Comparison of ENCODE assay signal across 8 cellular contexts in the genomic region with DNA sequence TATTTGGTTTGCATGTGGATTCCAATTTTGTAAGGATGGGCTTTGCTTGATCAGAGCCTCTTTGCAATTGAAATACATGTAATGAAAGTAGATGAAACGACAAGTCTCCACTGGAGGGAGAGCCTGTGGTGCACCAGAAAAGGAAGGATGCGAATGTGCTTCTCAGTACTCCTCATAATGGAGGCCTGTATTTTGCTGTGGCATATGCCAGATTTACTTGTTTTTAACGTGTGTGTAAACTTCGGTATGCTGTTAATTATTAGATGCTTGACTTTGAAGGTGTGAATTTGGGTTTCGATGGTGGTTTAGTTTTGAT. TPM values are rescaled to one million over a fixed set of nuclear protein-coding genes. Genes with fewer than 3 reads are reported as not detected.
A peak's percentile ranks its signal among the peaks of the same experiment; 100 is the strongest.
DNase-seq lines count a peak whose midpoint lies in the region; ATAC-seq and TF ChIP-seq lines count a peak whose summit lies in the region.

No MANE protein-coding gene starts in this region.

- H3K36me3 Mint-ChIP-seq in activated CD8-positive, alpha-beta T cell treated with anti-CD3 and anti-CD28 coated beads, Interleukin-2, amount 10 ng/mL, durations not matched to agents 7 days and 5 days (ENCODE audit: low read depth), result peaks cover 55% of the 10 kb centered on the region

- H4K20me1 ChIP-seq in KMS-11 (ENCODE audit: insufficient read depth), result peaks cover 46% of the 10 kb centered on the region

- peak overlapping the region; percentile 94 for H3K4me3 Mint-ChIP-seq in activated CD8-positive, alpha-beta T cell treated with anti-CD3 and anti-CD28 coated beads, Interleukin-2, amount 10 ng/mL, durations not matched to agents 7 days and 5 days

- peak overlapping the region; percentile 86 for H3K4me2 ChIP-seq in KMS-11
- peak overlapping the region; percentile 98 for H3K4me2 ChIP-seq in skeletal muscle satellite cell (ENCODE audit: low read length)

- no peaks in the 10 kb centered on the region for H3K36me3 ChIP-seq in A673 (ENCODE audit: insufficient read depth, low read length, poor library complexity, severe bottlenecking)
- no peaks in the 10 kb centered on the region for H3K36me3 ChIP-seq in KMS-11 (ENCODE audit: insufficient read depth)
- peaks cover 10% of the 10 kb centered on the region for H3K36me3 ChIP-seq in skeletal muscle satellite cell (ENCODE audit: insufficient read depth, low read length)

- no peaks in the 10 kb centered on the region for H3K9me3 Mint-ChIP-seq in activated CD8-positive, alpha-beta T cell treated with anti-CD3 and anti-CD28 coated beads, Interleukin-2, amount 10 ng/mL, durations not matched to agents 7 days and 5 days (ENCODE audit: insufficient read depth)

- intact Hi-C loops in A673 (cut with micrococcal nuclease; ENCODE audit: unreplicated experiment), result loop anchor here (10.0 kb wide), 1 partner anchor 293 kb away; no protein-coding TSS in a partner anchor

- H3K27me3 ChIP-seq in A673 (replicated peaks; ENCODE audit: insufficient read depth, low read depth, low read length, poor library complexity) (no peaks in the 10 kb centered on the region), KMS-11 (ENCODE audit: insufficient read depth, low read depth) (no peaks in the 10 kb centered on the region), foreskin keratinocyte (no peaks in the 10 kb centered on the region), skeletal muscle satellite cell (ENCODE audit: control insufficient read depth, insufficient read depth, low read length) (no peaks in the 10 kb centered on the region)

- peak; percentile 32 for ATAC-seq in activated CD8-positive, alpha-beta T cell treated with anti-CD3 and anti-CD28 coated beads, Interleukin-2, amount 10 ng/mL, durations not matched to agents 7 days and 5 days
- ATAC-seq in foreskin keratinocyte (no peak), HG03280 (IDR thresholded peaks at IDR 0.05; ENCODE audit: unreplicated experiment) (no peak)

- H3K9me3 ChIP-seq in A673 (ENCODE audit: low read depth, low read length, poor library complexity, severe bottlenecking), result no peaks in the 10 kb centered on the region
- H3K9me3 ChIP-seq in skeletal muscle satellite cell (replicated peaks; ENCODE audit: low read length), result no peaks in the 10 kb centered on the region

- peaks cover 59% of the 10 kb centered on the region for H3K4me1 Mint-ChIP-seq in activated CD8-positive, alpha-beta T cell treated with anti-CD3 and anti-CD28 coated beads, Interleukin-2, amount 10 ng/mL, durations not matched to agents 7 days and 5 days (ENCODE audit: low read depth)

- peak overlapping the region; percentile 87 for H3K27ac Mint-ChIP-seq in activated CD8-positive, alpha-beta T cell treated with anti-CD3 and anti-CD28 coated beads, Interleukin-2, amount 10 ng/mL, durations not matched to agents 7 days and 5 days

- H3K27me3 Mint-ChIP-seq in activated CD8-positive, alpha-beta T cell treated with anti-CD3 and anti-CD28 coated beads, Interleukin-2, amount 10 ng/mL, durations not matched to agents 7 days and 5 days (ENCODE audit: low read depth), result no peaks in the 10 kb centered on the region

- TF ChIP-seq CTCF in A673 (conservative IDR thresholded peaks at IDR 0.05; ENCODE audit: low read depth, low read length) (peak; percentile 27; the same call in 1 of the 2 replicates), KMS-11 (conservative IDR thresholded peaks at IDR 0.05; ENCODE audit: low read depth, low read length) (no peak), foreskin keratinocyte (conservative IDR thresholded peaks at IDR 0.05) (peak; percentile 52)

- POLR2A ChIA-PET in A673 (lab: Charles Lee; ENCODE audit: low non-redundant PET), result no interaction called here
- POLR2A ChIA-PET in activated CD8-positive, alpha-beta T cell treated with anti-CD3 and anti-CD28 coated beads, Interleukin-2, amount 10 ng/mL, durations not matched to agents 7 days and 5 days (lab: Charles Lee), result interaction anchor here (0.6 to 1.9 kb wide), 2 partner anchors 135 to 172 kb away, joined by 3 to 5 read pairs; no protein-coding TSS in a partner anchor

- CTCF ChIA-PET in A673 (lab: Charles Lee), result no interaction called here
- CTCF ChIA-PET in activated CD8-positive, alpha-beta T cell treated with anti-CD3 and anti-CD28 coated beads, Interleukin-2, amount 10 ng/mL, durations not matched to agents 7 days and 5 days (lab: Charles Lee), result interaction anchor here (0.7 to 4.3 kb wide), 4 partner anchors 14 to 291 kb away, joined by 3 to 28 read pairs (median 4); no protein-coding TSS in a partner anchor

- H3K4me3 ChIP-seq in A673 (ENCODE audit: low read depth, low read length, poor library complexity, severe bottlenecking) (peak overlapping the region; percentile 96), KMS-11 (IDR thresholded peaks at IDR 0.05; ENCODE audit: insufficient read depth, low read depth, low read length) (no peak overlapping the region), skeletal muscle satellite cell (ENCODE audit: low read length) (peak overlapping the region; percentile 98)

- H3K27ac ChIP-seq in A673 (ENCODE audit: low read depth, low read length, poor library complexity, severe bottlenecking) (no peak overlapping the region), KMS-11 (no peak overlapping the region), foreskin keratinocyte (no peak overlapping the region)

- H2AFZ ChIP-seq in KMS-11 (ENCODE audit: low read depth), result no peak overlapping the region

- DNase-seq in A673 (ENCODE audit: low spot score) (peak; percentile 35), GF-D8 (lab: John Stamatoyannopoulos, UW) (peak; percentile 31), foreskin keratinocyte (peak in 1 of 2 donors; percentile 26), NCI-H2029 treated with DMSO at 0.1 percent for 48 hours (lab: John Stamatoyannopoulos, UW) (no peak)
- peak; percentile 71 for DNase-seq in activated CD8-positive, alpha-beta T cell treated with anti-CD3 and anti-CD28 coated beads, Interleukin-2, amount 10 ng/mL, durations not matched to agents 7 days and 5 days

- H3K4me1 ChIP-seq in A673 (ENCODE audit: insufficient read depth, low read length, poor library complexity, severe bottlenecking) (peaks cover 19% of the 10 kb centered on the region), KMS-11 (ENCODE audit: low read depth, poor library complexity, severe bottlenecking) (peaks cover 37% of the 10 kb centered on the region), foreskin keratinocyte (peaks cover 25% of the 10 kb centered on the region), skeletal muscle satellite cell (ENCODE audit: control insufficient read depth, insufficient read depth, low read length) (peaks cover 36% of the 10 kb centered on the region)

- H3K79me2 ChIP-seq in KMS-11 (ENCODE audit: insufficient read depth, low read depth), result peaks cover 72% of the 10 kb centered on the region

- BruUV-seq in A673 (replicated peaks; lab: Mats Ljungman, UMichigan), result TSS peak; percentile 30

- no peak overlapping the region for H3K9ac ChIP-seq in KMS-11
- H3K9ac ChIP-seq in skeletal muscle satellite cell (ENCODE audit: low read depth, low read length), result peak overlapping the region; percentile 98

RNA-seq across cellular contexts. Expression of a gene that starts 2.8 kb away (rescaled TPM):
- total RNA-seq in A673 (2021), result 28.6 and 35.2 TPM in 2 replicates
- 10 to 100 TPM; 72.9 to 73.1 TPM for total RNA-seq in activated CD8-positive, alpha-beta T cell treated with anti-CD3 and anti-CD28 coated beads, Interleukin-2, amount 10 ng/mL, durations not matched to agents 7 days and 5 days
- 18.3 and 20.5 TPM in 2 replicates for total RNA-seq in foreskin keratinocyte
- polyA plus RNA-seq in foreskin keratinocyte, result 5.9 and 7.7 TPM in 2 replicates
- 11.2 and 14.6 TPM in 2 replicates for total RNA-seq in skeletal muscle satellite cell (2012; rRNA removed)
